ENCODE assay signal across 21 cellular contexts in genomic region chr5:1663186-1663585, GRCh38.
DNase-seq lines count a peak whose midpoint lies in the region; ATAC-seq and TF ChIP-seq lines count a peak whose summit lies in the region.
"Had no signal": no experiment of that assay in that cellular context is flagged by ENCODE, and none has a peak within 500 bp of the region (broad histone marks: within the 10 kb centered on the region; RNA-seq: fewer than 3 reads in every experiment).

No MANE protein-coding gene starts in this region.

- H2AFZ ChIP-seq in hepatocyte (no peak overlapping the region), neuronal stem cell (ENCODE audit: low read length) (no peak overlapping the region)

- no peak for ATAC-seq in GM18505 (IDR thresholded peaks at IDR 0.05; ENCODE audit: unreplicated experiment)
- ATAC-seq: HepG2 had no signal

- H4K20me1 ChIP-seq in hepatocyte (ENCODE audit: insufficient read depth, poor library complexity, severe bottlenecking) = no peaks in the 10 kb centered on the region
- H4K20me1 ChIP-seq: BLaER1 had no signal

- POLR2A ChIA-PET in activated CD4-positive, alpha-beta memory T cell treated with anti-CD3 and anti-CD28 coated beads, Interleukin-2, amount 10 ng/mL, durations not matched to agents 7 days and 5 days (lab: Charles Lee) = no interaction called here
- POLR2A ChIA-PET in activated CD4-positive, alpha-beta memory T cell treated with anti-CD3 and anti-CD28 coated beads for 36 hours (lab: Charles Lee) = no interaction called here

- no peak overlapping the region for H2BK5ac ChIP-seq in neuronal stem cell (ENCODE audit: low read length)

- H3K4me2 ChIP-seq in hepatocyte (no peak overlapping the region), neuronal stem cell (ENCODE audit: insufficient read depth, low read length, poor library complexity, severe bottlenecking) (no peak overlapping the region)
- H3K4me2 ChIP-seq: BLaER1 had no signal

- H2BK120ac ChIP-seq in neuronal stem cell (ENCODE audit: low read depth, low read length) = no peak overlapping the region

- whole genome bisulfite sequencing in hepatocyte (ENCODE audit: low lambda C conversion rate, missing lambda C conversion rate) = 84% methylated on average over 13 of the region's 13 CpGs
- no CpG with 5 or more reads among the region's 13 CpGs for WGBS in neuronal stem cell (ENCODE audit: extremely low coverage in 2 of 2, insufficient read length in 2 of 2, insufficient replicate concordance in 1 of 2), 2 donors
- 78% methylated on average over 11 of the region's 13 CpGs for WGBS in prostate gland

- H3K4me1 Mint-ChIP-seq in activated CD4-positive, alpha-beta memory T cell treated with anti-CD3 and anti-CD28 coated beads, Interleukin-2, amount 10 ng/mL, durations not matched to agents 7 days and 5 days = peaks cover 8% of the 10 kb centered on the region
- peaks cover 9% of the 10 kb centered on the region for H3K4me1 Mint-ChIP-seq in activated CD4-positive, alpha-beta memory T cell treated with anti-CD3 and anti-CD28 coated beads for 36 hours (ENCODE audit: low read depth)

- no peak overlapping the region for H3K14ac ChIP-seq in neuronal stem cell (ENCODE audit: low read length)

- H3K79me2 ChIP-seq in hepatocyte = no peaks in the 10 kb centered on the region

- H3K4ac ChIP-seq in neuronal stem cell (ENCODE audit: low read length) = peak overlapping the region; percentile 37

- no peak overlapping the region for H3K4me3 Mint-ChIP-seq in activated CD4-positive, alpha-beta memory T cell treated with anti-CD3 and anti-CD28 coated beads, Interleukin-2, amount 10 ng/mL, durations not matched to agents 7 days and 5 days
- H3K4me3 Mint-ChIP-seq in activated CD4-positive, alpha-beta memory T cell treated with anti-CD3 and anti-CD28 coated beads for 36 hours = no peak overlapping the region

- no peaks in the 10 kb centered on the region for H3K36me3 ChIP-seq in hepatocyte (replicated peaks; ENCODE audit: insufficient read depth, low read depth)
- H3K36me3 ChIP-seq in neuronal stem cell (replicated peaks in 1 of 2; ENCODE audit: control insufficient read depth in 2 of 2, insufficient read depth in 2 of 2, low read length in 2 of 2) = no peaks in the 10 kb centered on the region
- H3K36me3 ChIP-seq in prostate gland = no peaks in the 10 kb centered on the region
- H3K36me3 ChIP-seq: BLaER1, HAP-1 had no signal

- no peak overlapping the region for H2BK15ac ChIP-seq in neuronal stem cell (ENCODE audit: low read length)

- peaks cover 39% of the 10 kb centered on the region for H3K27me3 Mint-ChIP-seq in activated CD4-positive, alpha-beta memory T cell treated with anti-CD3 and anti-CD28 coated beads, Interleukin-2, amount 10 ng/mL, durations not matched to agents 7 days and 5 days
- H3K27me3 Mint-ChIP-seq in activated CD4-positive, alpha-beta memory T cell treated with anti-CD3 and anti-CD28 coated beads for 36 hours = peaks cover 55% of the 10 kb centered on the region

- H3K18ac ChIP-seq in neuronal stem cell (ENCODE audit: low read length) = peak overlapping the region; percentile 64

- H4K8ac ChIP-seq in neuronal stem cell (ENCODE audit: low read depth, low read length) = no peak overlapping the region

- intact Hi-C loops in activated CD4-positive, alpha-beta memory T cell treated with anti-CD3 and anti-CD28 coated beads for 36 hours (cut with micrococcal nuclease) = no loop called here
- intact Hi-C loops in prostate gland (cut with DNase I) = no loop called here

- CTCF ChIA-PET in activated CD4-positive, alpha-beta memory T cell treated with anti-CD3 and anti-CD28 coated beads, Interleukin-2, amount 10 ng/mL, durations not matched to agents 7 days and 5 days (lab: Charles Lee) = no interaction called here
- CTCF ChIA-PET in activated CD4-positive, alpha-beta memory T cell treated with anti-CD3 and anti-CD28 coated beads for 36 hours (lab: Charles Lee) = no interaction called here

- H3K27me3 ChIP-seq in hepatocyte (peaks cover 34% of the 10 kb centered on the region), neuronal stem cell (ENCODE audit: control insufficient read depth in 3 of 3, insufficient read depth in 3 of 3, low read depth in 1 of 3, low read length in 3 of 3) (peaks cover under 1 to 49% (median 22%) of the 10 kb centered on the region in 3 experiments), prostate gland (replicated peaks; ENCODE audit: insufficient read depth) (no peaks in the 10 kb centered on the region)

- peak; percentile 9 for DNase-seq in activated CD4-positive, alpha-beta memory T cell treated with anti-CD3 and anti-CD28 coated beads, Interleukin-2, amount 10 ng/mL, durations not matched to agents 7 days and 5 days
- DNase-seq in activated CD4-positive, alpha-beta memory T cell treated with anti-CD3 and anti-CD28 coated beads for 36 hours = no peak
- peak; percentile 7 for DNase-seq in GM10266 (ENCODE audit: extremely low spot score)
- peak; percentile 3 for DNase-seq in hepatocyte (ENCODE audit: low spot score)
- DNase-seq in neuronal stem cell (ENCODE audit: low spot score) = no peak
- no peak for DNase-seq in prostate gland (ENCODE audit: low spot score)
- DNase-seq in NCI-H2196 (lab: John Stamatoyannopoulos, UW; ENCODE audit: unreplicated experiment) = no peak
- DNase-seq: DMS 273 treated with DMSO at 0.1 percent for 48 hours; Karpas-422; MM.1S; NCI-H1105 treated with DMSO at 0.1 percent for 48 hours; NCI-H1930; NCI-H526 treated with DMSO at 0.1 percent for 48 hours; NK-92 treated with Interleukin-12 subunit alpha and Interleukin-12 subunit beta, amount 100 ng/mL, for 24 hours; OCI-M1; RPMI8226 had no signal

- no peak overlapping the region for H3K27ac Mint-ChIP-seq in activated CD4-positive, alpha-beta memory T cell treated with anti-CD3 and anti-CD28 coated beads, Interleukin-2, amount 10 ng/mL, durations not matched to agents 7 days and 5 days
- no peak overlapping the region for H3K27ac Mint-ChIP-seq in activated CD4-positive, alpha-beta memory T cell treated with anti-CD3 and anti-CD28 coated beads for 36 hours

- peak overlapping the region; percentile 44 for H3K9ac ChIP-seq in neuronal stem cell (ENCODE audit: low read depth, low read length, poor library complexity)
- H3K9ac ChIP-seq: BLaER1 had no signal

- no peaks in the 10 kb centered on the region for H3K79me1 ChIP-seq in neuronal stem cell (ENCODE audit: low read depth, low read length)

- H3K4me1 ChIP-seq in hepatocyte (ENCODE audit: insufficient read depth) (peaks cover 5% of the 10 kb centered on the region), neuronal stem cell (ENCODE audit: control insufficient read depth in 2 of 2, insufficient read depth in 1 of 2, low read depth in 1 of 2, low read length in 2 of 2) (peaks cover 0 to 11% of the 10 kb centered on the region in 2 donors), prostate gland (replicated peaks) (no peaks in the 10 kb centered on the region)

- H3K4me3 ChIP-seq in hepatocyte (no peak overlapping the region), neuronal stem cell (ENCODE audit: low read length in 2 of 2) (no peak overlapping the region), prostate gland (no peak overlapping the region)
- H3K4me3 ChIP-seq: BLaER1, HAP-1 had no signal

- H3K23ac ChIP-seq in neuronal stem cell (ENCODE audit: low read depth, low read length, poor library complexity) = no peak overlapping the region

- H2BK12ac ChIP-seq in neuronal stem cell (ENCODE audit: low read length) = peak overlapping the region; percentile 58

- TF ChIP-seq POLR2A in GM18505 (IDR thresholded peaks at IDR 0.05; ENCODE audit: borderline replicate concordance, extremely low read depth, insufficient read depth, insufficient read length) = no peak
- TF ChIP-seq POLR2A in prostate gland (IDR thresholded peaks at IDR 0.05) = no peak

- H3K36me3 Mint-ChIP-seq in activated CD4-positive, alpha-beta memory T cell treated with anti-CD3 and anti-CD28 coated beads, Interleukin-2, amount 10 ng/mL, durations not matched to agents 7 days and 5 days (ENCODE audit: low read depth) = no peaks in the 10 kb centered on the region
- no peaks in the 10 kb centered on the region for H3K36me3 Mint-ChIP-seq in activated CD4-positive, alpha-beta memory T cell treated with anti-CD3 and anti-CD28 coated beads for 36 hours

- TF ChIP-seq CTCF in GM10266 (IDR thresholded peaks at IDR 0.05; ENCODE audit: control insufficient read depth, insufficient read depth, low read depth, missing control alignments) (no peak), hepatocyte (IDR thresholded peaks at IDR 0.05; ENCODE audit: poor library complexity) (no peak), prostate gland (IDR thresholded peaks at IDR 0.05) (no peak)

- H3K27ac ChIP-seq in hepatocyte = no peak overlapping the region
- H3K27ac ChIP-seq in neuronal stem cell (replicated peaks; ENCODE audit: low read length) = no peak overlapping the region
- H3K27ac ChIP-seq in prostate gland = no peak overlapping the region
- H3K27ac ChIP-seq: 22Rv1, BLaER1 had no signal

- H4K91ac ChIP-seq in neuronal stem cell (ENCODE audit: low read depth, low read length, poor library complexity) = no peak overlapping the region

- H3K9me2 ChIP-seq in hepatocyte (replicated peaks; ENCODE audit: insufficient read depth) = no peaks in the 10 kb centered on the region

- no peaks in the 10 kb centered on the region for H3K9me3 ChIP-seq in hepatocyte (ENCODE audit: low read depth)
- H3K9me3 ChIP-seq in neuronal stem cell (replicated peaks in 1 of 2; ENCODE audit: control insufficient read depth in 2 of 2, insufficient read depth in 1 of 2, low read depth in 1 of 2, low read length in 2 of 2) = peaks cover 0 to 6% of the 10 kb centered on the region in 2 donors
- H3K9me3 ChIP-seq in prostate gland = no peaks in the 10 kb centered on the region
- H3K9me3 ChIP-seq: BLaER1, HAP-1 had no signal

- H2AK5ac ChIP-seq in neuronal stem cell (ENCODE audit: low read depth, low read length) = peak overlapping the region; percentile 56

- no peaks in the 10 kb centered on the region for H3K9me3 Mint-ChIP-seq in activated CD4-positive, alpha-beta memory T cell treated with anti-CD3 and anti-CD28 coated beads, Interleukin-2, amount 10 ng/mL, durations not matched to agents 7 days and 5 days
- H3K9me3 Mint-ChIP-seq in activated CD4-positive, alpha-beta memory T cell treated with anti-CD3 and anti-CD28 coated beads for 36 hours = no peaks in the 10 kb centered on the region

Comparison
In these comparisons a context has a peak if more than half of its experiments do, and no peak if none do; other contexts are left out.
1. DNase-seq: peak in activated CD4-positive, alpha-beta memory T cell treated with anti-CD3 and anti-CD28 coated beads, Interleukin-2, amount 10 ng/mL, durations not matched to agents 7 days and 5 days (single experiment), GM10266 (single experiment) and hepatocyte (single experiment); none in activated CD4-positive, alpha-beta memory T cell treated with anti-CD3 and anti-CD28 coated beads for 36 hours (single experiment), neuronal stem cell (single experiment), prostate gland (single experiment) and NCI-H2196 (single experiment).